In genomic region chr1:107739183-107739582, GRCh38 we compare ENCODE assay signal across 17 cellular contexts.
DNase-seq lines count a peak whose midpoint lies in the region; ATAC-seq, FAIRE-seq and TF ChIP-seq lines count a peak whose summit lies in the region.
"Had no signal": no experiment of that assay in that cellular context is flagged by ENCODE, and none has a peak within 500 bp of the region (broad histone marks: within the 10 kb centered on the region; RNA-seq: fewer than 3 reads in every experiment).

No MANE protein-coding gene starts in this region.

- no peaks in the 10 kb centered on the region for H3K4me1 ChIP-seq in right lobe of liver
- peaks cover 7% of the 10 kb centered on the region; the same call in 1 of the 2 replicates for H3K4me1 ChIP-seq in HepG2 (ENCODE audit: insufficient read depth, low read length)
- H3K4me1 ChIP-seq in left lung, result peaks cover 0 to 6% of the 10 kb centered on the region in 2 donors
- peaks cover 4% of the 10 kb centered on the region for H3K4me1 ChIP-seq in vagina
- H3K4me1 ChIP-seq: foreskin keratinocyte had no signal

- H3K27ac ChIP-seq in right lobe of liver (no peak overlapping the region), HepG2 (ENCODE audit: extremely low read length, insufficient read depth, low read length) (no peak overlapping the region), left lung (peak overlapping the region; percentile 6 to 31), vagina (peak overlapping the region; percentile 6)
- H3K27ac ChIP-seq: foreskin keratinocyte, sigmoid colon had no signal

- POLR2A ChIA-PET in HepG2 (lab: Yijun Ruan, JAX), result no interaction called here

- no peaks in the 10 kb centered on the region for H3K79me2 ChIP-seq in HepG2 (ENCODE audit: insufficient read depth, low read length)

- intact Hi-C loops in right lobe of liver (cut with DNase I), result no loop called here
- intact Hi-C loops in HepG2 (cut with micrococcal nuclease; ENCODE audit: unreplicated experiment), result no loop called here
- intact Hi-C loops in left lung (cut with DNase I), result no loop called here
- intact Hi-C loops in vagina (cut with DNase I), result no loop called here

- no peak for DNase-seq in right lobe of liver
- DNase-seq in HepG2 (ENCODE audit: low spot score), result no peak
- peak; percentile 42 for DNase-seq in M059J (ENCODE audit: low read depth)
- no peak for DNase-seq in left lung
- no peak for DNase-seq in vagina (ENCODE audit: extremely low spot score in 2 of 2)
- DNase-seq: activated CD4-positive, alpha-beta T cell treated with anti-CD3 and anti-CD28 coated beads for 4 hours; activated naive CD8-positive, alpha-beta T cell treated with anti-CD3 and anti-CD28 coated beads for 36 hours; Calu3; effector CD8-positive, alpha-beta T cell; foreskin keratinocyte; NCI-H187; NCI-H82; sigmoid colon; stimulated activated naive CD8-positive, alpha-beta T cell treated with anti-CD3 and anti-CD28 coated beads, Interleukin-15, Interleukin-2, amounts not matched to agents 100 U/mL and 50 U/mL, for 24 hours had no signal

- TF ChIP-seq POLR2A in right lobe of liver (IDR thresholded peaks at IDR 0.05), result no peak
- TF ChIP-seq POLR2A in HepG2 (IDR thresholded peaks at IDR 0.05; ENCODE audit: insufficient read depth in 1 of 2, low read depth in 2 of 2, low read length in 2 of 2), result no peak
- no peak for TF ChIP-seq POLR2A in vagina (IDR thresholded peaks at IDR 0.05)

- H3K4me3 ChIP-seq in right lobe of liver, result no peak overlapping the region
- no peak overlapping the region for H3K4me3 ChIP-seq in HepG2 (replicated peaks in 1 of 3; ENCODE audit: insufficient read depth in 1 of 3, low read depth in 2 of 3, low read length in 3 of 3)
- H3K4me3 ChIP-seq in left lung, result no peak overlapping the region
- H3K4me3 ChIP-seq in vagina, result no peak overlapping the region
- H3K4me3 ChIP-seq: sigmoid colon had no signal

- TF ChIP-seq EP300 in HepG2 (IDR thresholded peaks at IDR 0.05; ENCODE audit: low read depth in 2 of 2, low read length in 2 of 2), result no peak
- no peak for TF ChIP-seq EP300 in HepG2 (CRISPR knock-in tag; IDR thresholded peaks at IDR 0.05; ENCODE audit: borderline replicate concordance)

- FAIRE-seq in HepG2 (lab: Jason Lieb, UNC), result no peak

- TF ChIP-seq CTCF in right lobe of liver (IDR thresholded peaks at IDR 0.05), result no peak
- TF ChIP-seq CTCF in HepG2 (CRISPR knock-in tag; IDR thresholded peaks at IDR 0.05), result no peak
- no peak for TF ChIP-seq CTCF in left lung (IDR thresholded peaks at IDR 0.05)
- TF ChIP-seq CTCF in vagina (IDR thresholded peaks at IDR 0.05), result no peak

- no peaks in the 10 kb centered on the region for H4K20me1 ChIP-seq in HepG2 (ENCODE audit: insufficient read depth, low read length)

- TF ChIP-seq RAD21 in HepG2 (CRISPR knock-in tag; IDR thresholded peaks at IDR 0.05), result no peak

- no peak overlapping the region for H2AFZ ChIP-seq in HepG2 (ENCODE audit: low read length)

- peak; percentile 38 to 63 (median 44) for ATAC-seq in right lobe of liver
- no peak for ATAC-seq in HepG2
- ATAC-seq in left lung, result peak; percentile 56
- ATAC-seq in HG03280 (IDR thresholded peaks at IDR 0.05; ENCODE audit: unreplicated experiment), result no peak
- no peak for ATAC-seq in HG02970 (IDR thresholded peaks at IDR 0.05; ENCODE audit: low FRiP score, unreplicated experiment)
- ATAC-seq in GM18517 (IDR thresholded peaks at IDR 0.05; ENCODE audit: unreplicated experiment), result no peak
- ATAC-seq: foreskin keratinocyte; stimulated activated naive CD8-positive, alpha-beta T cell treated with anti-CD3 and anti-CD28 coated beads, Interleukin-15, Interleukin-2, amounts not matched to agents 100 U/mL and 50 U/mL, for 24 hours had no signal

- in situ Hi-C loops in HepG2 (cut with HindIII; ENCODE audit: extremely low pct_ligation_motif_present, low pct_unique_long_range_greater_than_20kb), result no loop called here

- H3K27me3 ChIP-seq in right lobe of liver, result no peaks in the 10 kb centered on the region
- no peaks in the 10 kb centered on the region for H3K27me3 ChIP-seq in HepG2 (ENCODE audit: control insufficient read depth in 1 of 2, insufficient read depth in 2 of 2, low read length in 2 of 2)
- no peaks in the 10 kb centered on the region for H3K27me3 ChIP-seq in left lung
- no peaks in the 10 kb centered on the region for H3K27me3 ChIP-seq in vagina
- H3K27me3 ChIP-seq: foreskin keratinocyte, sigmoid colon had no signal

- H3K9me3 ChIP-seq in right lobe of liver, result no peaks in the 10 kb centered on the region
- no peaks in the 10 kb centered on the region for H3K9me3 ChIP-seq in HepG2 (ENCODE audit: low read length)
- no peaks in the 10 kb centered on the region for H3K9me3 ChIP-seq in left lung
- no peaks in the 10 kb centered on the region for H3K9me3 ChIP-seq in vagina

- H3K4me2 ChIP-seq in HepG2 (ENCODE audit: low read depth, low read length), result no peak overlapping the region

- WGBS in right lobe of liver (ENCODE audit: insufficient coverage, low coverage, low lambda C conversion rate, missing lambda C conversion rate), result 59% methylated on average over 4 of the region's 4 CpGs
- 82% methylated on average over 4 of the region's 4 CpGs for WGBS in HepG2 (ENCODE audit: low lambda C conversion rate)

- H3K36me3 ChIP-seq in right lobe of liver (no peaks in the 10 kb centered on the region), HepG2 (replicated peaks in 1 of 2; ENCODE audit: control insufficient read depth in 1 of 2, insufficient read depth in 2 of 2, low read length in 2 of 2) (no peaks in the 10 kb centered on the region), left lung (no peaks in the 10 kb centered on the region), vagina (no peaks in the 10 kb centered on the region)
- H3K36me3 ChIP-seq: sigmoid colon had no signal

- CTCF ChIA-PET in HepG2 (lab: Yijun Ruan, JAX; ENCODE audit: low intra/inter-chr PET ratio, low total read pairs), result no interaction called here

- H3K9ac ChIP-seq in HepG2 (ENCODE audit: insufficient read depth, low read depth, low read length), result no peak overlapping the region

- no TSS peak for BruUV-seq in HepG2 (replicated peaks; lab: Mats Ljungman, UMichigan)

TF ChIP-seq in HepG2, 621 proteins besides CTCF, POLR2A, EP300 and RAD21 (continues in another document):
- no peak for TF ChIP-seq ZSCAN31 (CRISPR knock-in tag; IDR thresholded peaks at IDR 0.05; ENCODE audit: low read depth)
- no peak for TF ChIP-seq PRPF4 (IDR thresholded peaks at IDR 0.05; ENCODE audit: low read depth, low read length, poor library complexity, severe bottlenecking)
- TF ChIP-seq THAP7 (CRISPR knock-in tag; IDR thresholded peaks at IDR 0.05), result no peak
- TF ChIP-seq ZNF143 (CRISPR knock-in tag; IDR thresholded peaks at IDR 0.05), result no peak
- no peak for TF ChIP-seq ZNF615 (CRISPR knock-in tag; IDR thresholded peaks at IDR 0.05; ENCODE audit: borderline replicate concordance)
- no peak for TF ChIP-seq GMEB1 (CRISPR knock-in tag; IDR thresholded peaks at IDR 0.05; ENCODE audit: borderline replicate concordance)

Comparison
In these comparisons a context has a peak if more than half of its experiments do, and no peak if none do; other contexts are left out.
1. ATAC-seq: peak in right lobe of liver (4 of 4) and left lung (single experiment); none in HepG2 (single experiment), HG03280 (single experiment), HG02970 (single experiment) and GM18517 (single experiment).
2. H3K27ac ChIP-seq: peak in left lung (2 of 2) and vagina (single experiment); none in right lobe of liver (0 of 3) and HepG2 (single experiment).